ENCODE assay signal across 1 cellular context in genomic region chr2:157628532-157629415, GRCh38.
TF ChIP-seq lines count a peak whose summit lies in the region.

ACVR1C (minus strand) TSS chr2:157628864; CDS start chr2:157628644, 220 bp downstream.

TF ChIP-seq in HEK293, 187 proteins besides CTCF, POLR2A, EP300 and RAD21 (continued from another document):
- TF ChIP-seq BCL6B (tag by site-specific recombination; IDR thresholded peaks at IDR 0.05) (no peak), ZNF23 (tag by site-specific recombination; IDR thresholded peaks at IDR 0.05; ENCODE audit: borderline replicate concordance) (no peak), ZNF416 (tag by site-specific recombination; IDR thresholded peaks at IDR 0.05) (no peak), ZNF341 (tag by site-specific recombination; IDR thresholded peaks at IDR 0.05; ENCODE audit: low read depth) (peak; percentile 62; the same call in 1 of the 2 replicates), ZNF274 (IDR thresholded peaks at IDR 0.05; ENCODE audit: low read length) (no peak), ZNF274 (tag by site-specific recombination; IDR thresholded peaks at IDR 0.05; ENCODE audit: borderline replicate concordance) (no peak), HOXD13 (CRISPR knock-in tag; IDR thresholded peaks at IDR 0.05; ENCODE audit: borderline replicate concordance) (no peak), ZNF404 (tag by site-specific recombination; IDR thresholded peaks at IDR 0.05) (no peak), ZNF266 (tag by site-specific recombination; IDR thresholded peaks at IDR 0.05; ENCODE audit: low read depth) (no peak), HOXA7 (CRISPR knock-in tag; IDR thresholded peaks at IDR 0.05; ENCODE audit: borderline replicate concordance) (no peak), ZNF561 (tag by site-specific recombination; IDR thresholded peaks at IDR 0.05; ENCODE audit: borderline replicate concordance) (no peak), KLF10 (tag by site-specific recombination; IDR thresholded peaks at IDR 0.05) (no peak), ZNF791 (tag by site-specific recombination; IDR thresholded peaks at IDR 0.05) (no peak), KLF17 (tag by site-specific recombination; IDR thresholded peaks at IDR 0.05) (no peak), ZFP37 (tag by site-specific recombination; IDR thresholded peaks at IDR 0.05) (no peak)
TF ChIP-seq in HEK293: peak in this region for 14.
